In the genomic region with DNA sequence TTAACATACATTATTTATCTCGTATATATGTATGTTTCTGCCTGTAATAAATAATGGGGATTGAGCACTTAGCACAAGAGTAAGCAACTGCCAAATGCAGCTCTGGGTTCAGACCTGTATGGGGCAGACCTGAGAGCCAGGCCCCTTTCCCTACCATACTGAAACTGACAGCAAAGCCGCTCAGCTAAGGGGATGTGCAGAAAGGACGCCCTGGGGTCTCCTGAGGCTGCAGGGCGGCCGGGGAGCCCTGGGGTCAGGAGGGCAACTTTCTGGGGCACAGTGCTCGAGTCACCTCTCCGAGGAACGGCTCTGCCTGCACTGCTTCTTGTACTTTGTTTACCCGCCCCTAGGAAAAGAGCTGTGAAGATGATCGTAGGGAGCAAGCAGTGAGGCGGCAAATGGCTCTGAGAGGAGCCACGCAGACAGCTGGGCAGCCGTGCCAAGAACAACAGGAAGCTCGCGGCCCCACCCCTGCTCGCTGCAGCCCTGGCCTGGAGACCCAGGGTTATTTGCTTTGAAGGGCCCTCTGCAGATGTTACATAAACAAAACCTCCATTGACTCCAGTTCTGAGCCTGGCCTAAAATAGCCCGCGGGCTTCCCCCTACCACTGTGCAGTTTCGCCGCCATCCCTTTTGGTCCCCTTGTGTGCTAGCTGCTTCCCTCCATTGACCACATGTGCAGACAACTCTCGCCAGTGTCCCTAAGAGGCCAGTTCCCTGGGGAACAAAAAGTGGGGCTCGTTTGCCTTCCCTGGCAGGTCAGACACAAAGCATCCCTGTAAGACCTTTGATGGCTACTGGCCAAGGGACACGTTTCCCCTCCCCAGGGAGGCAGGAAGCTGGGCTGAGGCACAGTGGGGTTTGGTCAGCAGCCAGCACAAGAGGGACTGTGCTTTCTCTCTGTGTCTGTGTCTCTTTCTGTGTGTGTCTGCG, we compare ENCODE assay signal across 8 cellular contexts.
A peak's percentile ranks its signal among the peaks of the same experiment; 100 is the strongest.
DNase-seq lines count a peak whose midpoint lies in the region; FAIRE-seq and TF ChIP-seq lines count a peak whose summit lies in the region.

No MANE protein-coding gene starts in this region.

- H3K27ac ChIP-seq in 22Rv1 = no peak overlapping the region
- H3K27ac ChIP-seq in MM.1S (ENCODE audit: low read length) = peak overlapping the region; percentile 90
- H3K27ac ChIP-seq in SK-N-SH (ENCODE audit: low read depth in 2 of 2, low read length in 1 of 2) = peak overlapping the region; percentile 81 to 99
- peak overlapping the region; percentile 35 to 78 for H3K27ac ChIP-seq in esophagus (ENCODE audit: low read depth in 2 of 2, low read length in 1 of 2)

- H3K4me3 ChIP-seq in HFF-Myc (replicated peaks; ENCODE audit: low read depth, low read length) (peak overlapping the region; percentile 12; the same call in 1 of the 2 replicates), MM.1S (ENCODE audit: low read length) (peak overlapping the region; percentile 61), SK-N-SH (ENCODE audit: low read depth in 2 of 2, low read length in 1 of 2) (peak overlapping the region; percentile 4 to 22; a peak in 2 of 4 replicates), esophagus (ENCODE audit: low read depth in 1 of 2, low read length in 2 of 2) (peak overlapping the region; percentile 1 to 24), mucosa of stomach (ENCODE audit: low read length) (no peak overlapping the region)

- POLR2A ChIA-PET in SK-N-SH (lab: Yijun Ruan, JAX) = interaction anchor here (0.6 to 1.7 kb wide), 18 partner anchors 11 to 706 kb away, joined by 3 to 16 read pairs (median 3); partner anchors contain the start of genes FIP1L1 and PDGFRA

- H3K36me3 ChIP-seq in MM.1S (replicated peaks; ENCODE audit: insufficient read depth, low read length) = no peaks in the 10 kb centered on the region
- no peaks in the 10 kb centered on the region for H3K36me3 ChIP-seq in SK-N-SH (replicated peaks in 1 of 2; ENCODE audit: control insufficient read depth in 1 of 2, insufficient read depth in 2 of 2, low read length in 1 of 2)
- no peaks in the 10 kb centered on the region for H3K36me3 ChIP-seq in esophagus (ENCODE audit: control insufficient read depth in 2 of 2, insufficient read depth in 2 of 2, low read length in 1 of 2)
- H3K36me3 ChIP-seq in mucosa of stomach (ENCODE audit: control insufficient read depth, insufficient read depth, low read length) = no peaks in the 10 kb centered on the region

- CTCF ChIA-PET in SK-N-SH (lab: Yijun Ruan, JAX) = interaction anchor here (0.6 to 3.1 kb wide), 16 partner anchors 9 to 688 kb away, joined by 3 to 26 read pairs (median 4); no protein-coding TSS in a partner anchor

- DNase-seq in HFF-Myc (ENCODE audit: extremely low read depth, low read depth) (peak; percentile 72), MM.1S (peak; percentile 90), SK-N-SH (peak; percentile 84), urothelium cell line (ENCODE audit: low spot score) (peak; percentile 85)

- H3K4me1 ChIP-seq in MM.1S (ENCODE audit: low read length) (peaks cover 37% of the 10 kb centered on the region), SK-N-SH (ENCODE audit: control insufficient read depth in 1 of 2, insufficient read depth in 2 of 2, low read depth in 1 of 2, low read length in 1 of 2) (peaks cover 24 to 40% of the 10 kb centered on the region in 2 experiments), esophagus (ENCODE audit: control insufficient read depth in 2 of 2, insufficient read depth in 2 of 2, low read length in 1 of 2) (peaks cover 6% of the 10 kb centered on the region in 2 donors), mucosa of stomach (ENCODE audit: control insufficient read depth, insufficient read depth, low read length) (peaks cover 11% of the 10 kb centered on the region)

- no peak for FAIRE-seq in urothelium cell line (lab: Jason Lieb, UNC)

- H3K27me3 ChIP-seq in MM.1S (replicated peaks; ENCODE audit: insufficient read depth, low read length) (no peaks in the 10 kb centered on the region), SK-N-SH (ENCODE audit: insufficient read depth) (no peaks in the 10 kb centered on the region), esophagus (ENCODE audit: control insufficient read depth in 1 of 2, insufficient read depth in 2 of 2, low read length in 2 of 2) (no peaks in the 10 kb centered on the region), mucosa of stomach (ENCODE audit: control insufficient read depth, insufficient read depth, low read length) (no peaks in the 10 kb centered on the region)

- H2AFZ ChIP-seq in MM.1S (ENCODE audit: low read length) (peak overlapping the region; percentile 79), SK-N-SH (ENCODE audit: low read depth) (peak overlapping the region; percentile 58)

- H3K9me3 ChIP-seq in MM.1S (replicated peaks; ENCODE audit: insufficient read depth, low read length) = no peaks in the 10 kb centered on the region
- H3K9me3 ChIP-seq in SK-N-SH = no peaks in the 10 kb centered on the region
- H3K9me3 ChIP-seq in esophagus (ENCODE audit: control insufficient read depth in 2 of 2, insufficient read depth in 1 of 2, low read depth in 1 of 2, low read length in 1 of 2) = no peaks in the 10 kb centered on the region
- H3K9me3 ChIP-seq in mucosa of stomach (ENCODE audit: control insufficient read depth, low read length) = no peaks in the 10 kb centered on the region

- H3K4me2 ChIP-seq in MM.1S (ENCODE audit: low read depth, low read length) (peak overlapping the region; percentile 77), SK-N-SH (peak overlapping the region; percentile 74)

- H4K20me1 ChIP-seq in MM.1S (ENCODE audit: insufficient read depth, low read length) (no peaks in the 10 kb centered on the region), SK-N-SH (ENCODE audit: insufficient read depth) (no peaks in the 10 kb centered on the region)

- WGBS in SK-N-SH (ENCODE audit: low lambda C conversion rate) = 4% methylated on average over 13 of the region's 24 CpGs
- 12 to 17% methylated on average over 23 to 24 of the region's 24 CpGs for WGBS in esophagus, 2 donors

- peak; percentile 20 for TF ChIP-seq RAD21 in SK-N-SH (IDR thresholded peaks at IDR 0.05; ENCODE audit: low read length)

- TF ChIP-seq CTCF in 22Rv1 (IDR thresholded peaks at IDR 0.05) = 0 out of 2 replicates have a peak, but pooled peaks have one; percentile 11
- TF ChIP-seq CTCF in GM12873 (IDR thresholded peaks at IDR 0.05; ENCODE audit: insufficient read depth, low read depth, low read length, missing control alignments) = peak; percentile 48
- no peak for TF ChIP-seq CTCF in HFF-Myc (IDR thresholded peaks at IDR 0.05; ENCODE audit: low read depth, low read length, missing control alignments)
- TF ChIP-seq CTCF in MM.1S (IDR thresholded peaks at IDR 0.05; ENCODE audit: low read length) = peak; percentile 47
- peak; percentile 20; the same call in 1 of the 2 replicates for TF ChIP-seq CTCF in SK-N-SH (IDR thresholded peaks at IDR 0.05)

- H3F3A ChIP-seq in MM.1S (ENCODE audit: insufficient read depth, low read length) (peaks cover 27% of the 10 kb centered on the region), SK-N-SH (replicated peaks; ENCODE audit: insufficient read depth) (peaks cover 13% of the 10 kb centered on the region)

- H3K79me2 ChIP-seq in MM.1S (ENCODE audit: low read length) (no peaks in the 10 kb centered on the region), SK-N-SH (ENCODE audit: insufficient read depth) (no peaks in the 10 kb centered on the region)

- peak overlapping the region; percentile 61 for H3K9ac ChIP-seq in MM.1S (ENCODE audit: low read length)
- H3K9ac ChIP-seq in SK-N-SH = peak overlapping the region; percentile 56
- peak overlapping the region; percentile 53 for H3K9ac ChIP-seq in mucosa of stomach (ENCODE audit: low read length)

- TF ChIP-seq EP300 in SK-N-SH (IDR thresholded peaks at IDR 0.05; ENCODE audit: borderline replicate concordance in 1 of 2, low read depth in 1 of 2, low read length in 1 of 2) = peak; percentile 22 to 38; a peak in 2 of 4 replicates

- H3K9me2 ChIP-seq in MM.1S (replicated peaks; ENCODE audit: insufficient read depth, low read length) (no peaks in the 10 kb centered on the region), SK-N-SH (no peaks in the 10 kb centered on the region)

TF ChIP-seq in SK-N-SH, 30 proteins besides CTCF, POLR2A, EP300 and RAD21 (continues in another document):
- TF ChIP-seq MXI1 (IDR thresholded peaks at IDR 0.05; ENCODE audit: low read depth, low read length) = peak; percentile 68
- no peak; the same call in 1 of the 2 replicates for TF ChIP-seq RXRA (IDR thresholded peaks at IDR 0.05; ENCODE audit: borderline replicate concordance, low read depth)
- no peak for TF ChIP-seq TEAD4 (IDR thresholded peaks at IDR 0.05; ENCODE audit: borderline replicate concordance, insufficient read depth)
- no peak for TF ChIP-seq NRF1 (IDR thresholded peaks at IDR 0.05; ENCODE audit: low read depth, low read length)
- TF ChIP-seq REST (IDR thresholded peaks at IDR 0.05; ENCODE audit: low read depth, low read length) = peak; percentile 28; the same call in 1 of the 2 replicates
- TF ChIP-seq MAX (IDR thresholded peaks at IDR 0.05; ENCODE audit: low read depth) = peak; percentile 55; the same call in 1 of the 2 replicates
- TF ChIP-seq POLR2AphosphoS5 (IDR thresholded peaks at IDR 0.05; ENCODE audit: low read depth, low read length) = 0 out of 2 replicates have a peak, but pooled peaks have one; percentile 7
